Comparison of ENCODE assay signal across 24 cellular contexts in the genomic region with DNA sequence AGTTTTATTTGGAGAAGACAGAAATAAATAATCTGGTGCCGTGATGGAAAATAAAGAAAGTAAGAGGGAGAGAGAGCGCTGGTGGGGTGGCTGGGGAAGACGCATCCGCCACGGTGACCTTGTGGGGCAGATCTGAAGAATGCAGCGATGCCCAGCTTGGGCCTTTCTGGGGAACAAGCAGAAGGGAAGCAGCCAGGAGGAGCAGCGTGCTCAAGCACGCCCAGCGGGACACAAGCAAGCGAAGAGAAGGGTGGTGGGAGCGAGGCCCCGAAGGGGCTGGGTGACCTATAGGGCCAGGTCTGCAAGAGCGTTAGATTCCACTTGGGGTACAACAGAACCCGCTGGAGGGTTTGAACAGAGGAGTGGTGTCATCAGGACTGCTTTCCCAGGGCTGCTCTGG. TPM values are rescaled to one million over a fixed set of nuclear protein-coding genes. Genes with fewer than 3 reads are reported as not detected.
DNase-seq lines count a peak whose midpoint lies in the region; ATAC-seq, FAIRE-seq and TF ChIP-seq lines count a peak whose summit lies in the region.
"Had no signal": no experiment of that assay in that cellular context is flagged by ENCODE, and none has a peak within 500 bp of the region (broad histone marks: within the 10 kb centered on the region; RNA-seq: fewer than 3 reads in every experiment).

No MANE protein-coding gene starts in this region.

- H2BK5ac ChIP-seq in mesendoderm (ENCODE audit: low read length) = no peak overlapping the region

- H3K79me1 ChIP-seq in mesendoderm (ENCODE audit: low read length) = no peaks in the 10 kb centered on the region

- no peak overlapping the region for H3K4me2 ChIP-seq in astrocyte (ENCODE audit: low read length)
- H3K4me2 ChIP-seq in mesendoderm (ENCODE audit: low read length) = no peak overlapping the region

- H3K27ac ChIP-seq in astrocyte (ENCODE audit: low read depth, low read length) = no peak overlapping the region
- no peak overlapping the region for H3K27ac ChIP-seq in mesendoderm (ENCODE audit: low read depth, low read length)
- H3K27ac ChIP-seq: GM23248 had no signal

- FAIRE-seq in astrocyte (lab: Jason Lieb, UNC) = no peak
- FAIRE-seq: GM12892, GM19239 had no signal

- no peak overlapping the region for H3K56ac ChIP-seq in mesendoderm (ENCODE audit: low read length)

- H3K27ac Mint-ChIP-seq in T-helper 17 cell (peak overlapping the region; percentile 14), astrocyte (ENCODE audit: unreplicated experiment) (no peak overlapping the region), neural crest cell (ENCODE audit: unreplicated experiment) (peak overlapping the region; percentile 79), progenitor cell of endocrine pancreas (peak overlapping the region; percentile 33)
- H3K27ac Mint-ChIP-seq: CD4-positive, alpha-beta memory T cell had no signal

- H3K4me1 ChIP-seq in astrocyte (ENCODE audit: insufficient read depth, low read length) (no peaks in the 10 kb centered on the region), mesendoderm (ENCODE audit: control insufficient read depth, low read depth, low read length) (no peaks in the 10 kb centered on the region)

- H4K5ac ChIP-seq in mesendoderm (ENCODE audit: low read length) = no peak overlapping the region

- no peak for ATAC-seq in T-helper 17 cell
- ATAC-seq in HG03039 (IDR thresholded peaks at IDR 0.05; ENCODE audit: unreplicated experiment) = no peak
- ATAC-seq: HCT116 had no signal

- H2AK5ac ChIP-seq in mesendoderm (ENCODE audit: low read length) = no peak overlapping the region

- H3K23ac ChIP-seq in mesendoderm (ENCODE audit: low read length) = no peak overlapping the region

- H2BK15ac ChIP-seq in mesendoderm (replicated peaks; ENCODE audit: low read depth) = no peak overlapping the region

- H3K4me3 ChIP-seq in astrocyte (ENCODE audit: insufficient read depth, low read depth, low read length) (no peak overlapping the region), mesendoderm (ENCODE audit: low read length) (no peak overlapping the region)
- H3K4me3 ChIP-seq: GM23248 had no signal

- H2BK120ac ChIP-seq in mesendoderm (ENCODE audit: low read depth, low read length) = no peak overlapping the region

- H2AFZ ChIP-seq in astrocyte (ENCODE audit: low read depth, low read length) = no peak overlapping the region
- H2AFZ ChIP-seq: GM23248 had no signal

- H3K36me3 ChIP-seq in astrocyte (ENCODE audit: insufficient read depth, low read length) = no peaks in the 10 kb centered on the region
- H3K36me3 ChIP-seq in mesendoderm (ENCODE audit: control insufficient read depth, insufficient read depth, low read length) = no peaks in the 10 kb centered on the region

- no peak overlapping the region for H4K8ac ChIP-seq in mesendoderm (ENCODE audit: low read depth, low read length)

- no peaks in the 10 kb centered on the region for H3K27me3 ChIP-seq in astrocyte (ENCODE audit: insufficient read depth, low read length)
- H3K27me3 ChIP-seq in mesendoderm (ENCODE audit: insufficient read depth, low read length, poor library complexity) = no peaks in the 10 kb centered on the region

- H3K4ac ChIP-seq in mesendoderm (ENCODE audit: low read depth, low read length) = no peak overlapping the region

- WGBS in mesendoderm (ENCODE audit: extremely low coverage, insufficient coverage, low lambda C conversion rate) = 100% methylated on average over 1 of the region's 14 CpGs

- H3K79me2 ChIP-seq in astrocyte (ENCODE audit: insufficient read depth, low read length) (no peaks in the 10 kb centered on the region), mesendoderm (ENCODE audit: control insufficient read depth, insufficient read depth, low read length) (no peaks in the 10 kb centered on the region)

- H3K4me3 Mint-ChIP-seq in T-helper 17 cell (no peak overlapping the region), astrocyte (ENCODE audit: unreplicated experiment) (peak overlapping the region; percentile 43), neural crest cell (no peak overlapping the region), progenitor cell of endocrine pancreas (ENCODE audit: low read depth) (no peak overlapping the region)
- H3K4me3 Mint-ChIP-seq: CD4-positive, alpha-beta memory T cell; H9 had no signal

- TF ChIP-seq CTCF in astrocyte (IDR thresholded peaks at IDR 0.05; ENCODE audit: insufficient read depth, low read depth, low read length) (no peak), neural crest cell (conservative IDR thresholded peaks at IDR 0.05) (no peak), progenitor cell of endocrine pancreas (IDR thresholded peaks at IDR 0.05; ENCODE audit: unreplicated experiment) (no peak), GM10266 (IDR thresholded peaks at IDR 0.05; ENCODE audit: control insufficient read depth, insufficient read depth, low read depth, missing control alignments) (no peak)

- peaks cover 5% of the 10 kb centered on the region for H3K9me3 Mint-ChIP-seq in astrocyte (ENCODE audit: unreplicated experiment)
- H3K9me3 Mint-ChIP-seq in neural crest cell = peaks cover 3% of the 10 kb centered on the region
- H3K9me3 Mint-ChIP-seq in progenitor cell of endocrine pancreas (ENCODE audit: low read depth) = peaks cover 7% of the 10 kb centered on the region

- H3K36me3 Mint-ChIP-seq in T-helper 17 cell (ENCODE audit: low read depth) (peaks cover 8% of the 10 kb centered on the region), astrocyte (ENCODE audit: low read depth, unreplicated experiment) (no peaks in the 10 kb centered on the region), neural crest cell (ENCODE audit: low read depth) (no peaks in the 10 kb centered on the region), progenitor cell of endocrine pancreas (ENCODE audit: insufficient read depth) (peaks cover 3% of the 10 kb centered on the region)
- H3K36me3 Mint-ChIP-seq: CD4-positive, alpha-beta memory T cell had no signal

- H3K27me3 Mint-ChIP-seq in T-helper 17 cell = peaks cover 61% of the 10 kb centered on the region
- peaks cover 13% of the 10 kb centered on the region for H3K27me3 Mint-ChIP-seq in astrocyte (ENCODE audit: low read depth, unreplicated experiment)
- H3K27me3 Mint-ChIP-seq in neural crest cell (ENCODE audit: low read depth) = no peaks in the 10 kb centered on the region
- H3K27me3 Mint-ChIP-seq in progenitor cell of endocrine pancreas = no peaks in the 10 kb centered on the region

- no peaks in the 10 kb centered on the region for H4K20me1 ChIP-seq in astrocyte (ENCODE audit: insufficient read depth, low read length)

- DNase-seq in T-helper 17 cell (no peak), astrocyte (ENCODE audit: low read depth) (no peak), neural crest cell (ENCODE audit: low read depth, low spot score) (no peak), progenitor cell of endocrine pancreas (ENCODE audit: low spot score, unreplicated experiment) (no peak), mesendoderm (no peak), GM10266 (ENCODE audit: extremely low spot score) (no peak)
- DNase-seq: 8988T; C1 segment of cervical spinal cord; Calu3; CD4-positive, alpha-beta memory T cell; COR-L47; DMS53; DMS79 treated with DMSO at 0.1 percent for 48 hours; GF-D8; GM23248; H9 had no signal

- no peak overlapping the region for H3K18ac ChIP-seq in mesendoderm (ENCODE audit: low read length)

- no peak overlapping the region for H3K9ac ChIP-seq in astrocyte (ENCODE audit: low read length)
- no peak overlapping the region for H3K9ac ChIP-seq in mesendoderm (ENCODE audit: low read length)
- H3K9ac ChIP-seq: GM23248 had no signal

- peaks cover 7% of the 10 kb centered on the region for H3K4me1 Mint-ChIP-seq in T-helper 17 cell
- H3K4me1 Mint-ChIP-seq in astrocyte (ENCODE audit: low read depth, unreplicated experiment) = no peaks in the 10 kb centered on the region
- peaks cover 18% of the 10 kb centered on the region for H3K4me1 Mint-ChIP-seq in neural crest cell
- H3K4me1 Mint-ChIP-seq in progenitor cell of endocrine pancreas (ENCODE audit: low read depth) = peaks cover 15% of the 10 kb centered on the region
- H3K4me1 Mint-ChIP-seq: CD4-positive, alpha-beta memory T cell had no signal

- H3K9me3 ChIP-seq in T-helper 17 cell (ENCODE audit: control insufficient read depth, low read length, poor library complexity, severe bottlenecking) = no peaks in the 10 kb centered on the region
- no peaks in the 10 kb centered on the region for H3K9me3 ChIP-seq in astrocyte (ENCODE audit: insufficient read depth, low read depth, low read length)

RNA-seq across cellular contexts. Expression of gene ENPP6, which starts 12.4 kb away (rescaled TPM):
- total RNA-seq in T-helper 17 cell (not detected), astrocyte (0.50 TPM in 1 of 2 replicates, not detected in the other), neural crest cell (not detected in 2 replicates), progenitor cell of endocrine pancreas (not detected in 2 replicates)
- 0.21 TPM for polyA plus RNA-seq in mesendoderm (2013, experiment 1 of 2)
- 0.29 TPM for polyA plus RNA-seq in mesendoderm (2013, experiment 2 of 2)
- total RNA-seq: A673; Calu3; CD4-positive, alpha-beta memory T cell; G401; GM23248; H4; H9 had no signal
- polyA plus RNA-seq: BJ; CD4-positive, alpha-beta memory T cell; GM23248 had no signal
